In genomic region chr7:30331338-30331737, GRCh38 we compare ENCODE assay signal across 12 cellular contexts. TPM values are rescaled to one million over a fixed set of nuclear protein-coding genes. Genes with fewer than 3 reads are reported as not detected.
A peak's percentile ranks its signal among the peaks of the same experiment; 100 is the strongest.
DNase-seq lines count a peak whose midpoint lies in the region; ATAC-seq and TF ChIP-seq lines count a peak whose summit lies in the region.
"Had no signal": no experiment of that assay in that cellular context is flagged by ENCODE, and none has a peak within 500 bp of the region (broad histone marks: within the 10 kb centered on the region; RNA-seq: fewer than 3 reads in every experiment).

No MANE protein-coding gene starts in this region.

- no peak overlapping the region for H3K27ac ChIP-seq in CD4-positive, alpha-beta T cell (ENCODE audit: low read depth, low read length)
- no peak overlapping the region for H3K27ac ChIP-seq in HCT116 (ENCODE audit: low read depth, low read length)
- H3K27ac ChIP-seq in VCaP = peak overlapping the region; percentile 72

- peak overlapping the region; percentile 0 for H3K4me3 Mint-ChIP-seq in CD4-positive, alpha-beta T cell
- H3K4me3 Mint-ChIP-seq: nephron progenitor cell had no signal

- H3K27me3 Mint-ChIP-seq in CD4-positive, alpha-beta T cell = no peaks in the 10 kb centered on the region

- H3K4me3 ChIP-seq in HCT116 (replicated peaks in 1 of 2; ENCODE audit: low read depth in 1 of 2, low read length in 2 of 2) (no peak overlapping the region), fibroblast of the aortic adventitia (ENCODE audit: low read depth, low read length) (no peak overlapping the region)
- H3K4me3 ChIP-seq: dorsolateral prefrontal cortex had no signal

- no peak for TF ChIP-seq POLR2A in HCT116 (IDR thresholded peaks at IDR 0.05; ENCODE audit: borderline replicate concordance, extremely low read depth, insufficient read depth, insufficient read length)

- H3K27ac Mint-ChIP-seq in CD4-positive, alpha-beta T cell = peak overlapping the region; percentile 60
- H3K27ac Mint-ChIP-seq: nephron progenitor cell had no signal

- H2AFZ ChIP-seq in HCT116 (ENCODE audit: low read depth, low read length, poor library complexity, severe bottlenecking) = no peak overlapping the region

- CTCF ChIA-PET in CD4-positive, alpha-beta T cell (lab: Charles Lee) = interaction anchor here (1.3 to 1.6 kb wide), 4 partner anchors 8 to 18 kb away, joined by 4 to 6 read pairs (median 4); no protein-coding TSS in a partner anchor
- CTCF ChIA-PET in HCT116 (lab: Charles Lee) = no interaction called here

- no peak for TF ChIP-seq RAD21 in HCT116 (IDR thresholded peaks at IDR 0.05; ENCODE audit: low read depth)

- no TSS peak for BruUV-seq in HCT116 (replicated peaks; lab: Mats Ljungman, UMichigan)

- H3K4me1 Mint-ChIP-seq in CD4-positive, alpha-beta T cell (ENCODE audit: low read depth) = peaks cover 73% of the 10 kb centered on the region
- H3K4me1 Mint-ChIP-seq: nephron progenitor cell had no signal

- H3K9ac ChIP-seq in HCT116 (ENCODE audit: low read length) = no peak overlapping the region

- H3K4me2 ChIP-seq in HCT116 (ENCODE audit: low read length) = no peak overlapping the region

- RAD21 ChIA-PET in HCT116 (lab: Charles Lee; ENCODE audit: low non-redundant PET in 1 of 2, low total read pairs in 2 of 2, uncharacterized antibody in 2 of 2, unreplicated experiment in 2 of 2) = no interaction called here

- H3K36me3 ChIP-seq in HCT116 (ENCODE audit: control insufficient read depth in 1 of 2, insufficient read depth in 2 of 2, low read length in 2 of 2) = no peaks in the 10 kb centered on the region

- H3K9me3 ChIP-seq in CD4-positive, alpha-beta T cell (ENCODE audit: control insufficient read depth, low read length) = no peaks in the 10 kb centered on the region
- no peaks in the 10 kb centered on the region for H3K9me3 ChIP-seq in HCT116 (ENCODE audit: control insufficient read depth in 1 of 2, insufficient read depth in 1 of 2, low read depth in 1 of 2, low read length in 2 of 2)

- no peaks in the 10 kb centered on the region for H4K20me1 ChIP-seq in HCT116 (ENCODE audit: insufficient read depth)

- no peak for ATAC-seq in CD4-positive, alpha-beta T cell (ENCODE audit: poor library complexity)
- ATAC-seq in HCT116 (no peak), HG02970 (IDR thresholded peaks at IDR 0.05; ENCODE audit: low FRiP score, unreplicated experiment) (no peak)
- ATAC-seq: sciatic nerve had no signal

- no peak for DNase-seq in CD4-positive, alpha-beta T cell
- DNase-seq in HCT116 (ENCODE audit: low read depth, low spot score) (no peak), fibroblast of the aortic adventitia (ENCODE audit: low read depth) (peak; percentile 49), DMS53 treated with DMSO at 0.1 percent for 48 hours (lab: John Stamatoyannopoulos, UW; ENCODE audit: unreplicated experiment) (no peak), NCI-H748 (lab: John Stamatoyannopoulos, UW; ENCODE audit: unreplicated experiment) (no peak)
- DNase-seq: activated naive CD4-positive, alpha-beta T cell treated with anti-CD3 and anti-CD28 coated beads, Interleukin-2, amount 50 U/mL, for 16 hours; dorsolateral prefrontal cortex; left cardiac atrium; nephron progenitor cell had no signal

- peaks cover 7% of the 10 kb centered on the region for H3K36me3 Mint-ChIP-seq in CD4-positive, alpha-beta T cell (ENCODE audit: low read depth)

- H3K27me3 ChIP-seq in CD4-positive, alpha-beta T cell (ENCODE audit: control insufficient read depth, insufficient read depth, low read length) = no peaks in the 10 kb centered on the region
- no peaks in the 10 kb centered on the region for H3K27me3 ChIP-seq in HCT116 (ENCODE audit: insufficient read depth, low read length)
- H3K27me3 ChIP-seq: dorsolateral prefrontal cortex had no signal

- no peaks in the 10 kb centered on the region for H3K9me2 ChIP-seq in HCT116 (ENCODE audit: insufficient read depth)

- intact Hi-C loops in CD4-positive, alpha-beta T cell (cut with DNase I, micrococcal nuclease) = loop anchor here in 1 of 2 experiments (2.0 kb wide), 1 partner anchor 13 kb away; no protein-coding TSS in a partner anchor
- intact Hi-C loops in HCT116 (cut with micrococcal nuclease) = no loop called here

- 0 out of 2 replicates have a peak, but pooled peaks cover 14% of the 10 kb centered on the region for H3K79me2 ChIP-seq in HCT116 (ENCODE audit: insufficient read depth, low read length)

- no peak for TF ChIP-seq CTCF in CD4-positive, alpha-beta T cell (IDR thresholded peaks at IDR 0.05)
- TF ChIP-seq CTCF in HCT116 (IDR thresholded peaks at IDR 0.05 in 2 of 3, conservative IDR thresholded peaks at IDR 0.05 in 1 of 3; ENCODE audit: borderline replicate concordance in 1 of 3, insufficient read depth in 1 of 3, low read depth in 2 of 3, low read length in 2 of 3) (no peak), VCaP (conservative IDR thresholded peaks at IDR 0.05) (no peak), fibroblast of the aortic adventitia (IDR thresholded peaks at IDR 0.05; ENCODE audit: insufficient read depth, low read length) (no peak)

- POLR2A ChIA-PET in CD4-positive, alpha-beta T cell (lab: Charles Lee) = interaction anchor here (0.9 to 2.7 kb wide), 6 partner anchors 9 to 147 kb away, joined by 3 to 26 read pairs (median 8); partner anchors contain the start of genes NOD1 and ZNRF2
- POLR2A ChIA-PET in HCT116 (lab: Charles Lee) = no interaction called here

- H3K9me3 Mint-ChIP-seq in CD4-positive, alpha-beta T cell = no peaks in the 10 kb centered on the region

- 0 out of 4 replicates have a peak, but pooled peaks cover 0 to 3% of the 10 kb centered on the region in 2 experiments for H3K4me1 ChIP-seq in HCT116 (ENCODE audit: control insufficient read depth in 1 of 2, insufficient read depth in 2 of 2, low read length in 2 of 2)

TF ChIP-seq in HCT116, 20 proteins besides CTCF, POLR2A, EP300 and RAD21:
- TF ChIP-seq SP1 (IDR thresholded peaks at IDR 0.05; ENCODE audit: low read depth) = peak; percentile 33; the same call in 1 of the 2 replicates
- TF ChIP-seq FOSL1 (IDR thresholded peaks at IDR 0.05; ENCODE audit: low read depth) = peak; percentile 56
- no peak for TF ChIP-seq POLR2AphosphoS5 (IDR thresholded peaks at IDR 0.05; ENCODE audit: low read depth, low read length)
- TF ChIP-seq JUND (IDR thresholded peaks at IDR 0.05) = peak; percentile 50

RNA-seq across cellular contexts. Expression of gene ZNRF2, which starts 46.9 kb away (rescaled TPM):
- total RNA-seq in CD4-positive, alpha-beta T cell = 10 to 100 TPM; 20.4 to 23.6 TPM
- total RNA-seq in HCT116 (2021; ENCODE audit: unreplicated experiment) (10.2 TPM), fibroblast of the aortic adventitia (ENCODE audit: low replicate concordance) (5.8 and 8.2 TPM in 2 replicates)
- 1.8 and 2.0 TPM in 2 replicates for polyA plus RNA-seq in HCT116 (2012)
